In genomic region chr6:16132909-16133308, GRCh38 we compare ENCODE assay signal across 10 cellular contexts. TPM values are rescaled to one million over a fixed set of nuclear protein-coding genes. Genes with fewer than 3 reads are reported as not detected.
DNase-seq lines count a peak whose midpoint lies in the region; ATAC-seq and TF ChIP-seq lines count a peak whose summit lies in the region.
"Had no signal": no experiment of that assay in that cellular context is flagged by ENCODE, and none has a peak within 500 bp of the region (broad histone marks: within the 10 kb centered on the region; RNA-seq: fewer than 3 reads in every experiment).

No MANE protein-coding gene starts in this region.

- peaks cover 37% of the 10 kb centered on the region for H3K4me1 ChIP-seq in GM23338 (ENCODE audit: insufficient read depth)

- H3K9me2 ChIP-seq in GM23338 (ENCODE audit: insufficient read depth): no peaks in the 10 kb centered on the region

- H3K4me3 Mint-ChIP-seq in GM23338 (peak overlapping the region; percentile 92), naive B cell (peak overlapping the region; percentile 20 to 98 (median 56)), HFFc6 (no peak overlapping the region)
- peak overlapping the region; percentile 45 for H3K4me3 Mint-ChIP-seq in activated naive CD8-positive, alpha-beta T cell treated with anti-CD3 and anti-CD28 coated beads for 36 hours

- no peaks in the 10 kb centered on the region for H3F3A ChIP-seq in GM23338 (replicated peaks; ENCODE audit: low read depth)

- H3K36me3 ChIP-seq in GM23338 (ENCODE audit: insufficient read depth): peaks cover 4% of the 10 kb centered on the region; the same call in 1 of the 2 replicates

- peak overlapping the region; percentile 88 for H3K4me3 ChIP-seq in GM23338
- H3K4me3 ChIP-seq: body of pancreas had no signal

- peaks cover 4% of the 10 kb centered on the region for H3K27me3 Mint-ChIP-seq in GM23338 (ENCODE audit: insufficient read depth, low read depth, poor library complexity)
- H3K27me3 Mint-ChIP-seq in activated naive CD8-positive, alpha-beta T cell treated with anti-CD3 and anti-CD28 coated beads for 36 hours: peaks cover 3% of the 10 kb centered on the region
- no peaks in the 10 kb centered on the region for H3K27me3 Mint-ChIP-seq in naive B cell
- H3K27me3 Mint-ChIP-seq in HFFc6 (ENCODE audit: insufficient read depth): peaks cover 18% of the 10 kb centered on the region

- TF ChIP-seq CTCF in GM23338 (conservative IDR thresholded peaks at IDR 0.05; ENCODE audit: low read depth in 2 of 2) (no peak), HFFc6 (IDR thresholded peaks at IDR 0.05) (no peak)

- no peaks in the 10 kb centered on the region; the same call in 2 of the 3 replicates for H3K9me3 Mint-ChIP-seq in GM23338
- no peaks in the 10 kb centered on the region for H3K9me3 Mint-ChIP-seq in activated naive CD8-positive, alpha-beta T cell treated with anti-CD3 and anti-CD28 coated beads for 36 hours
- no peaks in the 10 kb centered on the region for H3K9me3 Mint-ChIP-seq in naive B cell
- no peaks in the 10 kb centered on the region for H3K9me3 Mint-ChIP-seq in HFFc6

- DNase-seq in Ammon's horn (ENCODE audit: low spot score): peak; percentile 37
- no peak for DNase-seq in GM23338 (ENCODE audit: low spot score)
- no peak for DNase-seq in activated naive CD8-positive, alpha-beta T cell treated with anti-CD3 and anti-CD28 coated beads for 36 hours
- no peak for DNase-seq in naive B cell
- no peak for DNase-seq in middle frontal gyrus (ENCODE audit: extremely low spot score, low spot score)
- DNase-seq in epidermal melanocyte (ENCODE audit: insufficient read length, low spot score): no peak
- DNase-seq in HFFc6: no peak
- no peak for DNase-seq in H4 (ENCODE audit: low spot score)
- DNase-seq: body of pancreas, NCI-H1105 had no signal

- no peaks in the 10 kb centered on the region for H3K27me3 ChIP-seq in GM23338 (ENCODE audit: insufficient read depth)
- H3K27me3 ChIP-seq: body of pancreas had no signal

- no peak overlapping the region; the same call in 1 of the 2 replicates for H3K27ac ChIP-seq in GM23338 (ENCODE audit: low read depth)

- H3K4me1 Mint-ChIP-seq in GM23338 (peaks cover 53% of the 10 kb centered on the region), naive B cell (peaks cover 43 to 75% (median 59%) of the 10 kb centered on the region in 3 donors), HFFc6 (ENCODE audit: low read depth) (peaks cover 45% of the 10 kb centered on the region)
- peaks cover 60% of the 10 kb centered on the region for H3K4me1 Mint-ChIP-seq in activated naive CD8-positive, alpha-beta T cell treated with anti-CD3 and anti-CD28 coated beads for 36 hours

- no peak for ATAC-seq in GM23338
- ATAC-seq in naive B cell (ENCODE audit: low read depth in 2 of 2): no peak
- ATAC-seq: body of pancreas had no signal

- peaks cover 45% of the 10 kb centered on the region for H4K20me1 ChIP-seq in GM23338 (replicated peaks; ENCODE audit: insufficient read depth)

- no peak overlapping the region for H3K27ac Mint-ChIP-seq in GM23338
- peak overlapping the region; percentile 68 for H3K27ac Mint-ChIP-seq in activated naive CD8-positive, alpha-beta T cell treated with anti-CD3 and anti-CD28 coated beads for 36 hours
- H3K27ac Mint-ChIP-seq in naive B cell: peak overlapping the region in 2 of 6 donors; percentile 75 to 77
- no peak overlapping the region for H3K27ac Mint-ChIP-seq in HFFc6

- peaks cover 84% of the 10 kb centered on the region for H3K79me2 ChIP-seq in GM23338 (replicated peaks; ENCODE audit: insufficient read depth)

- H2AFZ ChIP-seq in GM23338: no peak overlapping the region

- H3K36me3 Mint-ChIP-seq in GM23338 (ENCODE audit: low read depth): peaks cover 52% of the 10 kb centered on the region
- H3K36me3 Mint-ChIP-seq in activated naive CD8-positive, alpha-beta T cell treated with anti-CD3 and anti-CD28 coated beads for 36 hours: peaks cover 17% of the 10 kb centered on the region
- H3K36me3 Mint-ChIP-seq in naive B cell: peaks cover 11 to 15% of the 10 kb centered on the region in 2 donors
- no peaks in the 10 kb centered on the region; the same call in 1 of the 2 replicates for H3K36me3 Mint-ChIP-seq in HFFc6 (ENCODE audit: low read depth)

- H3K4me2 ChIP-seq in GM23338: peak overlapping the region; percentile 96

TF ChIP-seq in GM23338, 12 proteins besides CTCF, POLR2A, EP300 and RAD21 (continues in another document):
- TF ChIP-seq STAT1 (IDR thresholded peaks at IDR 0.05; ENCODE audit: unreplicated experiment): no peak
- no peak for TF ChIP-seq ZNF331 (CRISPR knock-in tag; IDR thresholded peaks at IDR 0.05; ENCODE audit: low read depth)
- no peak for TF ChIP-seq EZH2 (IDR thresholded peaks at IDR 0.05; ENCODE audit: low read depth, unreplicated experiment)
- no peak for TF ChIP-seq JUNB (IDR thresholded peaks at IDR 0.05; ENCODE audit: unreplicated experiment)
- no peak for TF ChIP-seq ETS1 (IDR thresholded peaks at IDR 0.05)
- TF ChIP-seq ZNF114 (CRISPR knock-in tag; IDR thresholded peaks at IDR 0.05): no peak
- TF ChIP-seq ZNF462 (CRISPR knock-in tag; IDR thresholded peaks at IDR 0.05): no peak

RNA-seq across cellular contexts. Expression of gene MYLIP, which starts 4.0 kb away (rescaled TPM):
- 32.4 and 33.8 TPM in 2 replicates for total RNA-seq in GM23338 (2014; rRNA removed; shearing (Covaris generic))
- polyA plus RNA-seq in GM23338 (2016; fragmentation: Nextera tagmentation; extraction: Ambion mirVana) (26.7 and 28.7 TPM in 2 replicates), naive B cell (ENCODE audit: low read depth in 6 of 6) (100 to 1,000 TPM in 5 of 6 donors, 10 to 100 TPM in 1; 90.6 to 241 (median 177) TPM)
- 1 to 10 TPM; 8.4 to 10.0 TPM for total RNA-seq in activated naive CD8-positive, alpha-beta T cell treated with anti-CD3 and anti-CD28 coated beads for 36 hours
- total RNA-seq in HFFc6 (2021; fragmentation: NEBNext Ultra II Directional; extraction: Animal tissue kit (Norgen Biotek cat#: 25700)): 1 to 10 TPM in 3 of 6 experiments, under 1 TPM in 3; 0.80 to 1.2 (median 1.0) TPM
- 15.9 and 16.9 TPM in 2 replicates for total RNA-seq in H4 (2014; rRNA removed; shearing (Covaris generic))
